Comparison of ENCODE assay signal across 8 cellular contexts in genomic region chr11:30322826-30323710, GRCh38. TPM values are rescaled to one million over a fixed set of nuclear protein-coding genes. Genes with fewer than 3 reads are reported as not detected.
DNase-seq lines count a peak whose midpoint lies in the region; ATAC-seq and TF ChIP-seq lines count a peak whose summit lies in the region.

Gene ARL14EP (plus strand): TSS chr11:30323104. CDS start chr11:30330949, 7,845 bp downstream.

- TF ChIP-seq POLR2A in uterus (IDR thresholded peaks at IDR 0.05) = peak in 1 of 2 donors; percentile 79

- no peaks in the 10 kb centered on the region for H3K36me3 ChIP-seq in right atrium auricular region
- no peaks in the 10 kb centered on the region for H3K36me3 ChIP-seq in uterus

- H3K27ac ChIP-seq in right atrium auricular region (peak within 1 kb of the TSS; percentile 82 to 89), uterus (peak within 1 kb of the TSS; percentile 73 to 82)

- intact Hi-C loops in T-helper 2 cell treated with Interferon-gamma antibody and Interleukin-4, amounts not matched to agents 100 ng/mL and 5 ng/mL, for 36 hours (cut with micrococcal nuclease) = loop anchor here (5.0 to 10.0 kb wide), 2 partner anchors 1044 to 1182 kb away; partner anchors contain the start of genes DCDC1, DNAJC24, ELP4 and IMMP1L
- intact Hi-C loops in uterus (cut with DNase I; ENCODE audit: low total_unique reads) = no loop called here

- H3K4me1 ChIP-seq in right atrium auricular region (peaks cover 0 to 41% of the 10 kb centered on the region in 2 donors), uterus (no peaks in the 10 kb centered on the region)

- no peaks in the 10 kb centered on the region for H3K9me3 ChIP-seq in right atrium auricular region
- no peaks in the 10 kb centered on the region for H3K9me3 ChIP-seq in uterus

- peak in 1 of 2 donors; percentile 24 for TF ChIP-seq CTCF in right atrium auricular region (IDR thresholded peaks at IDR 0.05)
- peak in 1 of 4 experiments; percentile 21 for TF ChIP-seq CTCF in uterus (IDR thresholded peaks at IDR 0.05)

- ATAC-seq in GM18498 (IDR thresholded peaks at IDR 0.05; ENCODE audit: unreplicated experiment) (peak; percentile 98), HG02938 (IDR thresholded peaks at IDR 0.05; ENCODE audit: unreplicated experiment) (peak; percentile 95)

- H3K4me3 ChIP-seq in right atrium auricular region (peak within 1 kb of the TSS; percentile 67 to 75), uterus (peak within 1 kb of the TSS; percentile 56 to 61)

- DNase-seq in NCI-H187 (lab: John Stamatoyannopoulos, UW) = peak; percentile 94 to 98
- peak; percentile 52 to 98 (median 89) for DNase-seq in anterior cingulate cortex (lab: John Stamatoyannopoulos, UW)
- peak; percentile 93 for DNase-seq in right atrium auricular region (ENCODE audit: low spot score)
- DNase-seq in pulmonary artery endothelial cell (ENCODE audit: low read depth, low spot score) = peak; percentile 90
- peak; percentile 89 to 90 for DNase-seq in uterus

- H3K27me3 ChIP-seq in right atrium auricular region = no peaks in the 10 kb centered on the region
- no peaks in the 10 kb centered on the region for H3K27me3 ChIP-seq in uterus

RNA-seq across cellular contexts. Expression of gene ARL14EP, which starts in this region (rescaled TPM):
- total RNA-seq in T-helper 2 cell treated with Interferon-gamma antibody and Interleukin-4, amounts not matched to agents 100 ng/mL and 5 ng/mL, for 36 hours = 34.0 and 34.3 TPM in 2 replicates
- 10 to 100 TPM; 20.6 to 29.3 TPM for total RNA-seq in right atrium auricular region
- total RNA-seq in pulmonary artery endothelial cell = 20.9 and 25.1 TPM in 2 replicates
- 10 to 100 TPM; 38.5 to 90.2 (median 56.1) TPM for total RNA-seq in uterus

Comparison
In these comparisons a context has a peak if more than half of its experiments do, and no peak if none do; other contexts are left out.
1. Peak in every context shown above with its lines: DNase-seq, ATAC-seq, H3K4me3 ChIP-seq and H3K27ac ChIP-seq.